ENCODE assay signal across 18 cellular contexts in the genomic region with DNA sequence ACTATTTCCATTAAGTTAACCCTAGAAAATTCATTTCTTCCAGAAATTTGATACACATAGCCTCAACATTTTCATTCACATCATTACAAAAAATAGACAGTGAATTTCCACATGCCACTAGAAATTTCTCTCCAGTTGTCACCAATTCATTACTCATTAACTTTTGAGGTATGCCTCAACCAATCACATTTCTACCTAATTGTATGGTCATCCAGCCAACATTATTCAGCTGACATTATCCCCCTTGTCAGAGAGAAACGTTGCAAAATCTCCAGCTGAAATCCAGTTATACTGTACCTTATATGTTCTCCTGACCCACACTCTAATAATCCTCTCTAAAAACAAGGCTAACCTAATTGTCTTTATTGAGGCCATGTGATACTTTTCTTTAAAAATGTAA. TPM values are rescaled to one million over a fixed set of nuclear protein-coding genes. Genes with fewer than 3 reads are reported as not detected.
DNase-seq lines count a peak whose midpoint lies in the region; FAIRE-seq and TF ChIP-seq lines count a peak whose summit lies in the region.
"Had no signal": no experiment of that assay in that cellular context is flagged by ENCODE, and none has a peak within 500 bp of the region (broad histone marks: within the 10 kb centered on the region; RNA-seq: fewer than 3 reads in every experiment).

No MANE protein-coding gene starts in this region.

- peak overlapping the region; percentile 36 for H3K27ac Mint-ChIP-seq in glutamatergic neuron (ENCODE audit: unreplicated experiment)
- H3K27ac Mint-ChIP-seq: CD4-positive, CD25-positive, alpha-beta regulatory T cell; GM23338; H9 had no signal

- no peak overlapping the region for H3K4me3 Mint-ChIP-seq in glutamatergic neuron (ENCODE audit: unreplicated experiment)
- H3K4me3 Mint-ChIP-seq: CD8-positive, alpha-beta memory T cell; GM23338; H9 had no signal

- H3K27ac ChIP-seq in prostate gland, result no peak overlapping the region
- H3K27ac ChIP-seq: C4-2B had no signal

- WGBS in prostate gland, result 44% methylated on average over 1 of the region's 1 CpG

- TF ChIP-seq POLR2A in GM12891 (IDR thresholded peaks at IDR 0.05; ENCODE audit: low read depth, low read length) (no peak), prostate gland (IDR thresholded peaks at IDR 0.05) (no peak), erythroblast (IDR thresholded peaks at IDR 0.05; ENCODE audit: low read length) (no peak)

- no peak for DNase-seq in GM12891 (ENCODE audit: insufficient read length, low spot score)
- DNase-seq in NCI-H82 treated with DMSO at 0.1 percent for 48 hours (lab: John Stamatoyannopoulos, UW; ENCODE audit: unreplicated experiment), result peak; percentile 26
- no peak for DNase-seq in glutamatergic neuron
- DNase-seq in prostate gland (ENCODE audit: low spot score), result no peak
- no peak for DNase-seq in stimulated activated CD4-positive, alpha-beta T cell treated with anti-CD3 and anti-CD28 coated beads, Interleukin-2, amount 100 ng/mL, for 24 hours
- no peak for DNase-seq in erythroblast (lab: John Stamatoyannopoulos, UW)
- DNase-seq: CD4-positive, CD25-positive, alpha-beta regulatory T cell; CD8-positive, alpha-beta memory T cell; DMS 273 treated with DMSO at 0.1 percent for 48 hours; DMS79; EL; GDM1; H9 had no signal

- peaks cover 1% of the 10 kb centered on the region for H3K27me3 Mint-ChIP-seq in glutamatergic neuron (ENCODE audit: unreplicated experiment)
- H3K27me3 Mint-ChIP-seq: CD4-positive, CD25-positive, alpha-beta regulatory T cell; CD8-positive, alpha-beta memory T cell had no signal

- intact Hi-C loops in prostate gland (cut with DNase I), result no loop called here

- peaks cover 2% of the 10 kb centered on the region for H3K9me3 Mint-ChIP-seq in glutamatergic neuron (ENCODE audit: unreplicated experiment)
- H3K9me3 Mint-ChIP-seq: CD8-positive, alpha-beta memory T cell had no signal

- no peaks in the 10 kb centered on the region for H3K27me3 ChIP-seq in prostate gland (replicated peaks; ENCODE audit: insufficient read depth)

- H3K36me3 ChIP-seq in prostate gland, result no peaks in the 10 kb centered on the region

- peak; percentile 64 for FAIRE-seq in GM12891 (lab: Jason Lieb, UNC)
- FAIRE-seq: D721Med, GM12878, GM18507 had no signal

- H3K9me3 ChIP-seq in prostate gland, result no peaks in the 10 kb centered on the region

- TF ChIP-seq CTCF in glutamatergic neuron (IDR thresholded peaks at IDR 0.05; ENCODE audit: partially characterized antibody, unreplicated experiment) (no peak), prostate gland (IDR thresholded peaks at IDR 0.05) (no peak)

- peaks cover 11% of the 10 kb centered on the region for H3K36me3 Mint-ChIP-seq in glutamatergic neuron (ENCODE audit: unreplicated experiment)

- peaks cover 5% of the 10 kb centered on the region for H3K4me1 ChIP-seq in prostate gland (replicated peaks)

- H3K4me1 Mint-ChIP-seq in glutamatergic neuron (ENCODE audit: low read depth, unreplicated experiment), result peaks cover 37% of the 10 kb centered on the region

- H3K4me3 ChIP-seq in prostate gland, result no peak overlapping the region
- H3K4me3 ChIP-seq: GM12878, GM23338 had no signal

TF ChIP-seq in GM12891, 5 proteins besides CTCF, POLR2A, EP300 and RAD21:
- no peak for TF ChIP-seq SPI1 (IDR thresholded peaks at IDR 0.05; ENCODE audit: low read depth, low read length)
- TF ChIP-seq TAF1 (IDR thresholded peaks at IDR 0.05; ENCODE audit: low read depth, low read length), result no peak
- TF ChIP-seq POLR2AphosphoS5 (IDR thresholded peaks at IDR 0.05; ENCODE audit: low read depth, low read length), result no peak
TF ChIP-seq in GM12891: peak in this region for 0.

RNA-seq across cellular contexts. Expression of gene FRYL, which starts 24.8 kb away (rescaled TPM):
- polyA plus RNA-seq in GM12891 (2012; ENCODE audit: low read depth, missing spikeins), result 14.8 TPM
- total RNA-seq in glutamatergic neuron (ENCODE audit: unreplicated experiment) (190 TPM), prostate gland (10 to 100 TPM; 40.0 to 47.6 TPM)
